26 cellular contexts compared by ENCODE assay signal in the genomic region with DNA sequence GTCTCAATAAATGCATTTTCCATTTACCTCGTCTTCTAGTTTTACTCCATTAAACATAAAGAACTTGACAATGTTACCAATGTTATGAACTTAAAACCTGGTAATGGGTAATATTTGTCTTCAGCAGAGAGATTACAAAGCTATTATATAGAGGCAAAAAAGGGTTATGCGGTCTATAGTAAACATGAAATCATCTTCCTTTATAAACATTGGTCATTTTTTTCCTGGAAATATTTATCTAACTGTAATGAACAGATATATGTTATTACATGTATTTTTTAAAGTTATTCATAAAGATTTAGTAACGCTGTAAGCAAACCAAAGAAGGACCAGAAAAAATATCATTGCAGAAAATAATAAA. TPM values are rescaled to one million over a fixed set of nuclear protein-coding genes. Genes with fewer than 3 reads are reported as not detected.
A peak's percentile ranks its signal among the peaks of the same experiment; 100 is the strongest.
DNase-seq lines count a peak whose midpoint lies in the region; ATAC-seq, FAIRE-seq and TF ChIP-seq lines count a peak whose summit lies in the region.
"Had no signal": no experiment of that assay in that cellular context is flagged by ENCODE, and none has a peak within 500 bp of the region (broad histone marks: within the 10 kb centered on the region; RNA-seq: fewer than 3 reads in every experiment).

No MANE protein-coding gene starts in this region.

- H3K79me2 ChIP-seq in H1 (ENCODE audit: control insufficient read depth in 1 of 2, insufficient read depth in 2 of 2, low read length in 2 of 2) (peaks cover 5 to 61% of the 10 kb centered on the region in 2 experiments; a peak in 3 of 4 replicates), neural progenitor cell (ENCODE audit: low read depth) (peaks cover 31% of the 10 kb centered on the region)

- H3K27ac Mint-ChIP-seq in activated T-cell treated with anti-CD3 and anti-CD28 coated beads, Interleukin-2, amount 50 U/mL, for 72 hours = peak overlapping the region; percentile 46
- H3K27ac Mint-ChIP-seq in activated T-cell treated with anti-CD3 and anti-CD28 coated beads, Interleukin-2, amount 50 U/mL, for 24 hours = no peak overlapping the region
- H3K27ac Mint-ChIP-seq in neural progenitor cell = no peak overlapping the region
- H3K27ac Mint-ChIP-seq: memory B cell, naive B cell had no signal

- no peak overlapping the region for H2AK5ac ChIP-seq in H1 (ENCODE audit: low read depth, low read length)

- H3K4me3 Mint-ChIP-seq in activated T-cell treated with anti-CD3 and anti-CD28 coated beads, Interleukin-2, amount 50 U/mL, for 72 hours = peak overlapping the region in 1 of 2 donors; percentile 69
- no peak overlapping the region for H3K4me3 Mint-ChIP-seq in activated T-cell treated with anti-CD3 and anti-CD28 coated beads, Interleukin-2, amount 50 U/mL, for 24 hours
- no peak overlapping the region for H3K4me3 Mint-ChIP-seq in neural progenitor cell

- POLR2A ChIA-PET in H1 (lab: Charles Lee; ENCODE audit: partially characterized antibody) = interaction anchor here (1.2 to 2.7 kb wide), 2 partner anchors 10 to 21 kb away, joined by 5 to 20 read pairs; no protein-coding TSS in a partner anchor

- H3K18ac ChIP-seq in H1 (ENCODE audit: extremely low read depth, low read length) = no peak overlapping the region

- H3K36me3 ChIP-seq in HUES64 (ENCODE audit: insufficient read depth, low read length) = peaks cover 9% of the 10 kb centered on the region; the same call in 1 of the 2 replicates
- peaks cover 0 to 8% (median 2%) of the 10 kb centered on the region in 4 experiments; a peak in 3 of 8 replicates for H3K36me3 ChIP-seq in H1 (ENCODE audit: control insufficient read depth in 2 of 4, insufficient read depth in 4 of 4, low read length in 3 of 4)
- no peaks in the 10 kb centered on the region for H3K36me3 ChIP-seq in neural progenitor cell
- no peaks in the 10 kb centered on the region for H3K36me3 ChIP-seq in stomach
- H3K36me3 ChIP-seq: gastrocnemius medialis, tibial nerve had no signal

- H3K56ac ChIP-seq in H1 (replicated peaks; ENCODE audit: insufficient read length, low read depth, low read length) = no peak overlapping the region

- peaks cover 18% of the 10 kb centered on the region for H3K4me1 Mint-ChIP-seq in activated T-cell treated with anti-CD3 and anti-CD28 coated beads, Interleukin-2, amount 50 U/mL, for 72 hours (ENCODE audit: low read depth)
- H3K4me1 Mint-ChIP-seq in activated T-cell treated with anti-CD3 and anti-CD28 coated beads, Interleukin-2, amount 50 U/mL, for 24 hours (ENCODE audit: low read depth) = peaks cover 15% of the 10 kb centered on the region
- peaks cover 6% of the 10 kb centered on the region for H3K4me1 Mint-ChIP-seq in neural progenitor cell

- H3F3A ChIP-seq in neural progenitor cell (ENCODE audit: low read depth) = peaks cover 11% of the 10 kb centered on the region

- TF ChIP-seq RAD21 in H1 (IDR thresholded peaks at IDR 0.05 in 1 of 2, conservative IDR thresholded peaks at IDR 0.05 in 1 of 2; ENCODE audit: low read depth in 2 of 2, low read length in 2 of 2) = no peak

- no peak for ATAC-seq in activated T-cell treated with anti-CD3 and anti-CD28 coated beads, Interleukin-2, amount 50 U/mL, for 72 hours (replicated peaks in 1 of 2)
- ATAC-seq in HG02798 (IDR thresholded peaks at IDR 0.05; ENCODE audit: poor library complexity, unreplicated experiment) = no peak
- ATAC-seq: activated naive CD8-positive, alpha-beta T cell treated with anti-CD3 and anti-CD28 coated beads, Interleukin-2, amount 50 U/mL, for 24 hours; esophagus mucosa; gastrocnemius medialis; left colon had no signal

- no peak overlapping the region for H3K23ac ChIP-seq in H1 (ENCODE audit: insufficient read length)

- H3K27ac ChIP-seq in HUES64 (ENCODE audit: low read depth, low read length) = no peak overlapping the region
- H3K27ac ChIP-seq in H1 (ENCODE audit: low read depth, low read length) = no peak overlapping the region
- H3K27ac ChIP-seq in neural progenitor cell = no peak overlapping the region
- H3K27ac ChIP-seq in stomach = no peak overlapping the region
- H3K27ac ChIP-seq: gastrocnemius medialis, GM23248, tibial nerve had no signal

- DNase-seq in activated T-cell treated with anti-CD3 and anti-CD28 coated beads, Interleukin-2, amount 50 U/mL, for 72 hours = no peak
- DNase-seq in activated T-cell treated with anti-CD3 and anti-CD28 coated beads, Interleukin-2, amount 50 U/mL, for 24 hours = no peak
- no peak for DNase-seq in H1 (ENCODE audit: low read depth in 1 of 2, low spot score in 2 of 2)
- DNase-seq in neural progenitor cell (ENCODE audit: low spot score) = no peak
- DNase-seq in midbrain (lab: John Stamatoyannopoulos, UW) = no peak
- DNase-seq in stomach = no peak
- DNase-seq: activated CD4-positive, alpha-beta T cell treated with anti-CD3 and anti-CD28 coated beads for 48 hours; activated naive CD8-positive, alpha-beta T cell treated with anti-CD3 and anti-CD28 coated beads, Interleukin-2, amount 50 U/mL, for 24 hours; effector CD4-positive, alpha-beta T cell; gastrocnemius medialis; GM23248; left colon; MM.1S; naive B cell; NCI-H1436; NCI-H2171 treated with DMSO at 0.1 percent for 48 hours; stimulated activated CD4-positive, alpha-beta T cell treated with anti-CD3 and anti-CD28 coated beads, Interleukin-4, amount 100 ng/mL, for 24 hours; stimulated activated naive CD4-positive, alpha-beta T cell treated with Interleukin-2 at 50 U/mL for 16 hours; T-helper 1 cell had no signal

- intact Hi-C loops in stomach (cut with DNase I; ENCODE audit: low total_unique reads) = no loop called here

- H4K20me1 ChIP-seq in H1 (replicated peaks in 1 of 2; ENCODE audit: control insufficient read depth in 1 of 2, insufficient read depth in 2 of 2, low read length in 2 of 2) = no peaks in the 10 kb centered on the region
- no peaks in the 10 kb centered on the region for H4K20me1 ChIP-seq in neural progenitor cell (ENCODE audit: low read depth)

- H2BK120ac ChIP-seq in H1 (replicated peaks; ENCODE audit: low read depth, low read length) = no peak overlapping the region

- no peak for FAIRE-seq in H1 (lab: Jason Lieb, UNC)
- FAIRE-seq: A204.1 had no signal

- H3K4me3 ChIP-seq in HUES64 (ENCODE audit: low read length) = peak overlapping the region; percentile 80
- H3K4me3 ChIP-seq in H1 (ENCODE audit: extremely low read depth in 1 of 4, insufficient read depth in 2 of 4, low read depth in 3 of 4, low read length in 4 of 4) = peak overlapping the region in 3 of 4 experiments; percentile 90 to 97 (median 91); a peak in 5 of 8 replicates
- peak overlapping the region; percentile 78 for H3K4me3 ChIP-seq in neural progenitor cell
- no peak overlapping the region for H3K4me3 ChIP-seq in stomach

- peak overlapping the region; percentile 78; the same call in 1 of the 2 replicates for H3K9ac ChIP-seq in HUES64 (ENCODE audit: low read depth, low read length)
- H3K9ac ChIP-seq in H1 (replicated peaks in 1 of 4; ENCODE audit: extremely low read depth in 1 of 4, low read depth in 3 of 4, low read length in 3 of 4) = no peak overlapping the region
- no peak overlapping the region for H3K9ac ChIP-seq in neural progenitor cell
- H3K9ac ChIP-seq: GM23248 had no signal

- H4K8ac ChIP-seq in H1 (ENCODE audit: extremely low read depth, insufficient read depth, low read length) = no peak overlapping the region

- peaks cover 13% of the 10 kb centered on the region for H3K9me3 ChIP-seq in HUES64 (ENCODE audit: insufficient read depth, low read depth, low read length)
- H3K9me3 ChIP-seq in H1 (ENCODE audit: insufficient read depth in 2 of 2, low read depth in 1 of 2, low read length in 1 of 2) = peaks cover 10 to 12% of the 10 kb centered on the region in 2 experiments
- no peaks in the 10 kb centered on the region for H3K9me3 ChIP-seq in neural progenitor cell (ENCODE audit: low read depth)
- peaks cover 0 to 12% (median 4%) of the 10 kb centered on the region in 4 donors for H3K9me3 ChIP-seq in stomach
- H3K9me3 ChIP-seq: gastrocnemius medialis, tibial nerve had no signal

- H3K27me3 Mint-ChIP-seq in activated T-cell treated with anti-CD3 and anti-CD28 coated beads, Interleukin-2, amount 50 U/mL, for 72 hours (ENCODE audit: low read depth) = peaks cover 54% of the 10 kb centered on the region
- H3K27me3 Mint-ChIP-seq in activated T-cell treated with anti-CD3 and anti-CD28 coated beads, Interleukin-2, amount 50 U/mL, for 24 hours = peaks cover 64% of the 10 kb centered on the region
- peaks cover 10% of the 10 kb centered on the region for H3K27me3 Mint-ChIP-seq in neural progenitor cell (ENCODE audit: insufficient read depth, low read depth)
- H3K27me3 Mint-ChIP-seq: memory B cell had no signal

- H3K4me1 ChIP-seq in HUES64 (ENCODE audit: insufficient read depth, low read length) (peaks cover 14% of the 10 kb centered on the region), H1 (replicated peaks in 1 of 4; ENCODE audit: control insufficient read depth in 3 of 4, insufficient read depth in 4 of 4, low read length in 3 of 4) (peaks cover 0 to 4% (median 2%) of the 10 kb centered on the region in 4 experiments; a peak in 2 of 7 replicates), neural progenitor cell (peaks cover 4% of the 10 kb centered on the region), stomach (peaks cover 0 to 18% (median 16%) of the 10 kb centered on the region in 4 donors)
- H3K4me1 ChIP-seq: gastrocnemius medialis had no signal

- peaks cover 0 to 5% of the 10 kb centered on the region in 2 donors for H3K36me3 Mint-ChIP-seq in activated T-cell treated with anti-CD3 and anti-CD28 coated beads, Interleukin-2, amount 50 U/mL, for 72 hours (ENCODE audit: insufficient read depth in 2 of 2)
- H3K36me3 Mint-ChIP-seq in activated T-cell treated with anti-CD3 and anti-CD28 coated beads, Interleukin-2, amount 50 U/mL, for 24 hours (ENCODE audit: low read depth) = no peaks in the 10 kb centered on the region
- no peaks in the 10 kb centered on the region for H3K36me3 Mint-ChIP-seq in neural progenitor cell
- H3K36me3 Mint-ChIP-seq: memory B cell had no signal

- no peaks in the 10 kb centered on the region for H3K79me1 ChIP-seq in H1 (ENCODE audit: low read depth, low read length)

- no peak overlapping the region for H2BK12ac ChIP-seq in H1 (ENCODE audit: low read depth, low read length)

- CTCF ChIA-PET in H1 (lab: Charles Lee; ENCODE audit: partially characterized antibody) = interaction anchor here (0.5 to 2.4 kb wide), 3 partner anchors 34 to 88 kb away, joined by 3 to 8 read pairs (median 4); no protein-coding TSS in a partner anchor

- H3K23me2 ChIP-seq in H1 (ENCODE audit: low read depth, low read length) = peaks cover 8% of the 10 kb centered on the region; the same call in 1 of the 2 replicates

- no peak overlapping the region for H2BK15ac ChIP-seq in H1 (ENCODE audit: low read length)

- TF ChIP-seq POLR2A in H1 (IDR thresholded peaks at IDR 0.05; ENCODE audit: control extremely low read depth in 1 of 2, low read depth in 2 of 2, low read length in 2 of 2) (no peak), stomach (IDR thresholded peaks at IDR 0.05) (no peak)

- H3K9me3 Mint-ChIP-seq in activated T-cell treated with anti-CD3 and anti-CD28 coated beads, Interleukin-2, amount 50 U/mL, for 72 hours = peaks cover 6 to 7% of the 10 kb centered on the region in 2 donors
- H3K9me3 Mint-ChIP-seq in activated T-cell treated with anti-CD3 and anti-CD28 coated beads, Interleukin-2, amount 50 U/mL, for 24 hours = peaks cover 13% of the 10 kb centered on the region
- H3K9me3 Mint-ChIP-seq in neural progenitor cell = no peaks in the 10 kb centered on the region

- H3K14ac ChIP-seq in H1 (ENCODE audit: insufficient read length) = no peak overlapping the region

- TF ChIP-seq EP300 in H1 (IDR thresholded peaks at IDR 0.05; ENCODE audit: borderline replicate concordance in 1 of 2, low read depth in 2 of 2, low read length in 2 of 2) (no peak), stomach (IDR thresholded peaks at IDR 0.05) (no peak)

- H4K91ac ChIP-seq in H1 (replicated peaks; ENCODE audit: insufficient read length, low read length) = no peak overlapping the region

- no peak overlapping the region for H2AFZ ChIP-seq in H1 (ENCODE audit: low read length)
- H2AFZ ChIP-seq in neural progenitor cell (replicated peaks) = no peak overlapping the region
- H2AFZ ChIP-seq: GM23248 had no signal

- H2BK20ac ChIP-seq in H1 (ENCODE audit: low read length) = no peak overlapping the region

- no peak overlapping the region for H3K4ac ChIP-seq in H1 (replicated peaks; ENCODE audit: insufficient read length, low read depth, low read length)

- TF ChIP-seq CTCF in H1 (IDR thresholded peaks at IDR 0.05; ENCODE audit: control extremely low read depth in 1 of 3, insufficient read depth in 1 of 3, low read depth in 1 of 3, low read length in 3 of 3) (no peak), neural progenitor cell (IDR thresholded peaks at IDR 0.05) (no peak), stomach (IDR thresholded peaks at IDR 0.05) (no peak)

- H2BK5ac ChIP-seq in H1 (ENCODE audit: low read depth, low read length) = no peak overlapping the region

- H3K4me2 ChIP-seq in H1 (ENCODE audit: insufficient read depth in 1 of 2, low read depth in 2 of 2, low read length in 2 of 2) (peak overlapping the region; percentile 79 to 83), neural progenitor cell (peak overlapping the region; percentile 92)

- H3K27me3 ChIP-seq in HUES64 (ENCODE audit: insufficient read depth, low read length) = peaks cover 8% of the 10 kb centered on the region; the same call in 1 of the 2 replicates
- no peaks in the 10 kb centered on the region for H3K27me3 ChIP-seq in H1 (replicated peaks in 1 of 4; ENCODE audit: control insufficient read depth in 3 of 4, extremely low read depth in 1 of 4, insufficient read depth in 3 of 4, low read length in 3 of 4)
- peaks cover 23% of the 10 kb centered on the region for H3K27me3 ChIP-seq in neural progenitor cell
- H3K27me3 ChIP-seq in stomach = peaks cover 0 to 19% (median 11%) of the 10 kb centered on the region in 3 donors
- H3K27me3 ChIP-seq: tibial nerve had no signal

- WGBS in HUES64 = no CpG with 5 or more reads among the region's 3 CpGs
- WGBS in H1 (ENCODE audit: extremely low coverage in 1 of 2, insufficient coverage in 1 of 2, insufficient read length in 1 of 2, insufficient replicate concordance in 2 of 2, low coverage in 1 of 2, low lambda C conversion rate in 2 of 2, missing lambda C conversion rate in 1 of 2), 2 experiments = 66% methylated on average over 3 of the region's 3 CpGs; no CpG with 5 or more reads in 1 of the 2 experiments
- 57 to 68% (median 65%) methylated on average over 3 of the region's 3 CpGs for WGBS in stomach, 5 donors

- H4K5ac ChIP-seq in H1 (ENCODE audit: insufficient read length, low read depth, low read length) = no peak overlapping the region

RNA-seq across cellular contexts. Expression of a gene that starts 1.3 kb away (rescaled TPM):
- total RNA-seq in activated T-cell treated with anti-CD3 and anti-CD28 coated beads, Interleukin-2, amount 50 U/mL, for 72 hours = 1 to 10 TPM in 1 of 2 donors, under 1 TPM in 1; 0.43 to 2.7 TPM
- polyA plus RNA-seq in HUES64 (2013, experiment 1 of 2) = 2.9 TPM
- polyA plus RNA-seq in HUES64 (2013, experiment 2 of 2) = 2.5 TPM
- 18.9 and 21.2 TPM in 2 replicates for total RNA-seq in H1 (2021; fragmentation: NEBNext Ultra II Directional; extraction: Animal tissue kit (Norgen Biotek cat#: 25700))
- polyA plus RNA-seq in H1 (2011; rRNA removed) = 8.5 and 11.0 TPM in 2 replicates
- polyA plus RNA-seq in H1 (2011; cell fraction: cytosol; rRNA removed) = 14.7 TPM
- 30.6 TPM for polyA plus RNA-seq in H1 (2011; cell fraction: nucleus; rRNA removed)
- polyA plus RNA-seq in H1 (2012, experiment 1 of 2) = 10.4 to 14.4 TPM (median 12.6 TPM) in 4 replicates
- 1.2 TPM for polyA plus RNA-seq in H1 (2012, experiment 2 of 2)
- 23.8 TPM for polyA plus RNA-seq in H1 (2013, experiment 1 of 2)
- polyA plus RNA-seq in H1 (2013, experiment 2 of 2) = 21.3 TPM
- 50.5 and 53.6 TPM in 2 replicates for polyA minus RNA-seq in H1 (2011; rRNA and poly(A)+ RNA removed)
- 19.4 TPM for polyA minus RNA-seq in H1 (2011; cell fraction: cytosol; rRNA and poly(A)+ RNA removed)
- 133 TPM for polyA minus RNA-seq in H1 (2011; cell fraction: nucleus; rRNA and poly(A)+ RNA removed)
- total RNA-seq in neural progenitor cell (ENCODE audit: low replicate concordance) = 9.8 and 10.5 TPM in 2 replicates
- total RNA-seq in stomach = 10 to 100 TPM in 1 of 5 donors, 1 to 10 TPM in 2, not detected in 2; 1.4 to 19.3 (median 1.5) TPM
- under 1 TPM in 2 of 3 donors, not detected in 1; 0.06 to 0.58 TPM for polyA plus RNA-seq in stomach
- total RNA-seq: gastrocnemius medialis, GM23248 had no signal
- polyA plus RNA-seq: BJ, GM23248 had no signal

Comparison
In these comparisons a context has a peak if more than half of its experiments do, and no peak if none do; other contexts are left out.
1. H3K4me3 ChIP-seq: peak in HUES64 (single experiment), H1 (3 of 4) and neural progenitor cell (single experiment); none in stomach (0 of 4).